ENCODE assay signal across 12 cellular contexts in the genomic region with DNA sequence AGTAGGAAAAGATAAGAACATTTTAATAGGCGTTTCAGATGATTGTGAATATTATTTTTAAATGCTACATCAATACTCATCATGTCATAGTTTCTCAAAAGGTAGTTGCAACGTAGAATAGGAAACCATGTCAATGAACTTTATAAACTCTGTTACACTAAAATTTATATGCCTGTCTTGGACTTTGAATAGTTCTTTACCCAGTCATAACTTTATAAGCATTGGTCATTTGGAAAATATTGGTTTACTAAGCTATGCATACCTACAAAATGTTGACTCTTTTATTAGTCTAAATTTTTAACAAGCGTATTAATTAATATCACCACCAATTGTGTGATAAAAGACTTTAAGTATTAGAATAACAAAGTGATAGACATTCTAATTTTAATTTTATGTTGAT. TPM values are rescaled to one million over a fixed set of nuclear protein-coding genes. Genes with fewer than 3 reads are reported as not detected.
"Had no signal": no experiment of that assay in that cellular context is flagged by ENCODE, and none has a peak within 500 bp of the region (broad histone marks: within the 10 kb centered on the region; RNA-seq: fewer than 3 reads in every experiment).

No MANE protein-coding gene starts in this region.

- H3K36me3 ChIP-seq: HAP-1 had no signal

- ATAC-seq: GM23338, HCT116 had no signal

- H3K4me3 ChIP-seq: GM23248, GM23338, HAP-1 had no signal

- H2AFZ ChIP-seq: GM23248, GM23338 had no signal

- H3K4me1 ChIP-seq: HAP-1 had no signal

- H3K9me3 ChIP-seq: HAP-1 had no signal

- FAIRE-seq: H1, H54 had no signal

- H3K4me2 ChIP-seq: GM23338 had no signal

- DNase-seq: GM23248, GOT3, H7, H9, HCEC 1CT, HFFc6 had no signal

- H3K27ac ChIP-seq: GM23248 had no signal

- H3K9ac ChIP-seq: GM23248 had no signal

RNA-seq across cellular contexts. Expression of gene HTR1F, which starts 27.2 kb away (rescaled TPM):
- total RNA-seq: H4, H7 had no signal
